Comparison of ENCODE assay signal across 16 cellular contexts in genomic region chr9:88974641-88975040, GRCh38. TPM values are rescaled to one million over a fixed set of nuclear protein-coding genes. Genes with fewer than 3 reads are reported as not detected.
DNase-seq lines count a peak whose midpoint lies in the region; ATAC-seq, FAIRE-seq and TF ChIP-seq lines count a peak whose summit lies in the region.
"Had no signal": no experiment of that assay in that cellular context is flagged by ENCODE, and none has a peak within 500 bp of the region (broad histone marks: within the 10 kb centered on the region; RNA-seq: fewer than 3 reads in every experiment).

No MANE protein-coding gene starts in this region.

- no peaks in the 10 kb centered on the region for H3K27me3 ChIP-seq in WERI-Rb-1 (ENCODE audit: insufficient read depth, low read depth, severe bottlenecking)
- H3K27me3 ChIP-seq in HepG2 (ENCODE audit: control insufficient read depth in 1 of 2, insufficient read depth in 2 of 2, low read length in 2 of 2) = peaks cover 0 to 14% of the 10 kb centered on the region in 2 experiments; a peak in 2 of 5 replicates

- no peak overlapping the region for H3K27ac Mint-ChIP-seq in type B pancreatic cell
- H3K27ac Mint-ChIP-seq: CD14-positive monocyte; CD8-positive, alpha-beta T cell had no signal

- no TSS peak for BruUV-seq in HepG2 (replicated peaks; lab: Mats Ljungman, UMichigan)

- H3K4me3 ChIP-seq in WERI-Rb-1 (ENCODE audit: low read depth, low read length) (no peak overlapping the region), HepG2 (replicated peaks in 1 of 3; ENCODE audit: insufficient read depth in 1 of 3, low read depth in 2 of 3, low read length in 3 of 3) (no peak overlapping the region)
- H3K4me3 ChIP-seq: A549 had no signal

- H3K27ac ChIP-seq in WERI-Rb-1 (no peak overlapping the region), HepG2 (ENCODE audit: extremely low read length, insufficient read depth, low read length) (no peak overlapping the region)
- H3K27ac ChIP-seq: A549 had no signal

- H3K9me3 Mint-ChIP-seq in type B pancreatic cell = no peaks in the 10 kb centered on the region
- H3K9me3 Mint-ChIP-seq: CD8-positive, alpha-beta T cell had no signal

- TF ChIP-seq POLR2A in HepG2 (IDR thresholded peaks at IDR 0.05; ENCODE audit: insufficient read depth in 1 of 2, low read depth in 2 of 2, low read length in 2 of 2) = no peak

- H3K4me1 Mint-ChIP-seq in type B pancreatic cell (ENCODE audit: unreplicated experiment) = peaks cover 9% of the 10 kb centered on the region

- H3K36me3 Mint-ChIP-seq in type B pancreatic cell = no peaks in the 10 kb centered on the region
- H3K36me3 Mint-ChIP-seq: CD14-positive monocyte; CD8-positive, alpha-beta T cell had no signal

- FAIRE-seq in HepG2 (lab: Jason Lieb, UNC) = no peak
- FAIRE-seq: A549, D721Med, GM12892 had no signal

- H3K9me3 ChIP-seq in WERI-Rb-1 (ENCODE audit: severe bottlenecking) (no peaks in the 10 kb centered on the region), HepG2 (ENCODE audit: low read length) (no peaks in the 10 kb centered on the region)
- H3K9me3 ChIP-seq: A549 had no signal

- POLR2A ChIA-PET in HepG2 (lab: Yijun Ruan, JAX) = no interaction called here

- no peaks in the 10 kb centered on the region for H3K4me1 ChIP-seq in HepG2 (ENCODE audit: insufficient read depth, low read length)
- H3K4me1 ChIP-seq: A549 had no signal

- no peaks in the 10 kb centered on the region for H4K20me1 ChIP-seq in HepG2 (ENCODE audit: insufficient read depth, low read length)

- no peak for TF ChIP-seq EP300 in HepG2 (IDR thresholded peaks at IDR 0.05; ENCODE audit: low read depth in 2 of 2, low read length in 2 of 2)
- no peak for TF ChIP-seq EP300 in HepG2 (CRISPR knock-in tag; IDR thresholded peaks at IDR 0.05; ENCODE audit: borderline replicate concordance)

- no peak overlapping the region for H3K4me3 Mint-ChIP-seq in type B pancreatic cell
- H3K4me3 Mint-ChIP-seq: CD14-positive monocyte; CD8-positive, alpha-beta T cell had no signal

- H3K9ac ChIP-seq in HepG2 (ENCODE audit: insufficient read depth, low read depth, low read length) = no peak overlapping the region

- intact Hi-C loops in HepG2 (cut with micrococcal nuclease; ENCODE audit: unreplicated experiment) = no loop called here

- in situ Hi-C loops in HepG2 (cut with HindIII; ENCODE audit: extremely low pct_ligation_motif_present, low pct_unique_long_range_greater_than_20kb) = no loop called here

- CTCF ChIA-PET in HepG2 (lab: Yijun Ruan, JAX; ENCODE audit: low intra/inter-chr PET ratio, low total read pairs) = no interaction called here

- no peaks in the 10 kb centered on the region for H3K36me3 ChIP-seq in WERI-Rb-1
- H3K36me3 ChIP-seq in HepG2 (replicated peaks in 1 of 2; ENCODE audit: control insufficient read depth in 1 of 2, insufficient read depth in 2 of 2, low read length in 2 of 2) = no peaks in the 10 kb centered on the region

- no peak for TF ChIP-seq RAD21 in HepG2 (CRISPR knock-in tag; IDR thresholded peaks at IDR 0.05)

- H2AFZ ChIP-seq in HepG2 (ENCODE audit: low read length) = no peak overlapping the region

- no peak for ATAC-seq in HepG2
- ATAC-seq: A549; CD8-positive, alpha-beta T cell had no signal

- H3K27me3 Mint-ChIP-seq in type B pancreatic cell = peaks cover 8% of the 10 kb centered on the region

- TF ChIP-seq CTCF in WERI-Rb-1 (IDR thresholded peaks at IDR 0.05; ENCODE audit: low read depth, low read length) (no peak), HepG2 (CRISPR knock-in tag; IDR thresholded peaks at IDR 0.05) (no peak), type B pancreatic cell (conservative IDR thresholded peaks at IDR 0.05) (no peak)

- DNase-seq in WERI-Rb-1 = peak; percentile 24
- peak; percentile 31 for DNase-seq in ecto neural progenitor cell (ENCODE audit: low spot score)
- no peak for DNase-seq in HepG2 (ENCODE audit: low spot score)
- peak; percentile 53 for DNase-seq in type B pancreatic cell (ENCODE audit: extremely low spot score, unreplicated experiment)
- no peak for DNase-seq in effector CD8-positive, alpha-beta T cell (lab: John Stamatoyannopoulos, UW)
- DNase-seq in NCI-H2227 treated with DMSO at 0.1 percent for 48 hours (lab: John Stamatoyannopoulos, UW) = no peak
- DNase-seq: CD8-positive, alpha-beta T cell; COR-L47; DMS153; DND-41; GDM1; HCEC 1CT had no signal

- WGBS in HepG2 (ENCODE audit: low lambda C conversion rate) = 36% methylated on average over 4 of the region's 7 CpGs

- no peak overlapping the region for H3K4me2 ChIP-seq in HepG2 (ENCODE audit: low read depth, low read length)
- H3K4me2 ChIP-seq: A549 had no signal

- no peaks in the 10 kb centered on the region for H3K79me2 ChIP-seq in HepG2 (ENCODE audit: insufficient read depth, low read length)

TF ChIP-seq in HepG2, 621 proteins besides CTCF, POLR2A, EP300 and RAD21 (continues in another document):
- TF ChIP-seq NFKBIZ (CRISPR knock-in tag; IDR thresholded peaks at IDR 0.05) (no peak), ELF4 (CRISPR knock-in tag; IDR thresholded peaks at IDR 0.05; ENCODE audit: borderline replicate concordance) (no peak), ZNF646 (CRISPR knock-in tag; IDR thresholded peaks at IDR 0.05) (no peak), KDM2A (CRISPR knock-in tag; IDR thresholded peaks at IDR 0.05; ENCODE audit: borderline replicate concordance, low read depth) (no peak)

RNA-seq across cellular contexts. Expression of gene S1PR3, which starts 16.6 kb away (rescaled TPM):
- total RNA-seq in HepG2 (2016; rRNA removed; fragmentation: Illumina TruSeq; extraction: Trizol) = 0.02 and 0.04 TPM in 2 replicates
- total RNA-seq in HepG2 (2016; cell fraction: cytosol; rRNA removed; fragmentation: Illumina TruSeq; extraction: Trizol; ENCODE audit: low read depth) = not detected in 2 replicates
- total RNA-seq in HepG2 (2016; cell fraction: insoluble cytoplasmic fraction; rRNA removed; fragmentation: Illumina TruSeq; extraction: Trizol) = 0.04 and 0.06 TPM in 2 replicates
- 0.03 TPM in 1 of 2 replicates, not detected in the other for total RNA-seq in HepG2 (2016; cell fraction: membrane; rRNA removed; fragmentation: Illumina TruSeq; extraction: Trizol)
- total RNA-seq in HepG2 (2016; cell fraction: nucleus; rRNA removed; fragmentation: Illumina TruSeq; extraction: Trizol) = not detected in 2 replicates
- polyA plus RNA-seq in HepG2 (2011; rRNA removed) = 0.01 TPM in 1 of 2 replicates, not detected in the other
- 0.03 TPM in 1 of 2 replicates, not detected in the other for polyA plus RNA-seq in HepG2 (2011; cell fraction: cytosol; rRNA removed)
- not detected in 2 replicates for polyA plus RNA-seq in HepG2 (2011; cell fraction: nucleus; rRNA removed)
- not detected in 2 replicates for polyA plus RNA-seq in HepG2 (2012)
- polyA plus RNA-seq in HepG2 (2016; cell fraction: cytosol; fragmentation: Illumina TruSeq; extraction: Trizol; ENCODE audit: low read depth) = not detected in 2 replicates
- 0.05 TPM in 1 of 2 replicates, not detected in the other for polyA plus RNA-seq in HepG2 (2016; cell fraction: insoluble cytoplasmic fraction; fragmentation: Illumina TruSeq; extraction: Trizol; ENCODE audit: low read depth)
- not detected in 2 replicates for polyA plus RNA-seq in HepG2 (2016; cell fraction: membrane; fragmentation: Illumina TruSeq; extraction: Trizol; ENCODE audit: low read depth)
- polyA plus RNA-seq in HepG2 (2016; cell fraction: nucleus; fragmentation: Illumina TruSeq; extraction: Trizol; ENCODE audit: insufficient read depth, low read depth) = 0.09 TPM in 1 of 2 replicates, not detected in the other
- 36.5 TPM in 1 of 2 replicates, not detected in the other for polyA minus RNA-seq in HepG2 (2011; rRNA and poly(A)+ RNA removed; ENCODE audit: low replicate concordance)
- polyA minus RNA-seq in HepG2 (2011; cell fraction: cytosol; rRNA and poly(A)+ RNA removed) = 0.09 TPM in 1 of 2 replicates, not detected in the other
- polyA minus RNA-seq in HepG2 (2011; cell fraction: nucleus; rRNA and poly(A)+ RNA removed) = 0.13 TPM in 1 of 2 replicates, not detected in the other
- 9.3 and 37.9 TPM in 2 replicates for total RNA-seq in type B pancreatic cell (ENCODE audit: low replicate concordance)

Comparison
In these comparisons a context has a peak if more than half of its experiments do, and no peak if none do; other contexts are left out.
1. DNase-seq: peak in WERI-Rb-1 (single experiment), ecto neural progenitor cell (single experiment) and type B pancreatic cell (single experiment); none in HepG2 (single experiment), effector CD8-positive, alpha-beta T cell (single experiment) and NCI-H2227 treated with DMSO at 0.1 percent for 48 hours (single experiment).